22 cellular contexts compared by ENCODE assay signal in genomic region chr2:72494392-72494791, GRCh38.
DNase-seq lines count a peak whose midpoint lies in the region; ATAC-seq, FAIRE-seq and TF ChIP-seq lines count a peak whose summit lies in the region.
"Had no signal": no experiment of that assay in that cellular context is flagged by ENCODE, and none has a peak within 500 bp of the region (broad histone marks: within the 10 kb centered on the region; RNA-seq: fewer than 3 reads in every experiment).

No MANE protein-coding gene starts in this region.

- no peak overlapping the region for H4K5ac ChIP-seq in IMR-90 (ENCODE audit: low read depth, low read length)

- no peaks in the 10 kb centered on the region for H3K79me2 ChIP-seq in endothelial cell of umbilical vein (ENCODE audit: control insufficient read depth, insufficient read depth, low read length)
- H3K79me2 ChIP-seq in HepG2 (ENCODE audit: insufficient read depth, low read length): no peaks in the 10 kb centered on the region

- no peak overlapping the region for H3K4me3 ChIP-seq in IMR-90 (ENCODE audit: insufficient read depth, low read depth, low read length)
- H3K4me3 ChIP-seq in astrocyte of the spinal cord (ENCODE audit: low read depth, low read length): no peak overlapping the region
- no peak overlapping the region for H3K4me3 ChIP-seq in endothelial cell of umbilical vein (replicated peaks in 1 of 3; ENCODE audit: insufficient read depth in 1 of 3, low read depth in 1 of 3, low read length in 3 of 3)
- no peak overlapping the region for H3K4me3 ChIP-seq in HepG2 (replicated peaks in 1 of 3; ENCODE audit: insufficient read depth in 1 of 3, low read depth in 2 of 3, low read length in 3 of 3)

- H3K4me1 ChIP-seq in IMR-90 (ENCODE audit: control insufficient read depth, insufficient read depth, low read length) (no peaks in the 10 kb centered on the region), endothelial cell of umbilical vein (ENCODE audit: control insufficient read depth, extremely low read depth, insufficient read depth, low read length) (no peaks in the 10 kb centered on the region), HepG2 (ENCODE audit: insufficient read depth, low read length) (no peaks in the 10 kb centered on the region)
- H3K4me1 ChIP-seq: BE2C had no signal

- H3K9me3 ChIP-seq in IMR-90 (ENCODE audit: control insufficient read depth, insufficient read depth, low read length): no peaks in the 10 kb centered on the region
- no peaks in the 10 kb centered on the region for H3K9me3 ChIP-seq in endothelial cell of umbilical vein (replicated peaks; ENCODE audit: control insufficient read depth, insufficient read depth, low read length)
- H3K9me3 ChIP-seq in HepG2 (ENCODE audit: low read length): no peaks in the 10 kb centered on the region
- H3K9me3 ChIP-seq: BE2C had no signal

- H3K56ac ChIP-seq in IMR-90 (ENCODE audit: extremely low read depth, insufficient read depth, low read length): no peak overlapping the region

- BruUV-seq in IMR-90 (replicated peaks; lab: Mats Ljungman, UMichigan) (no TSS peak), endothelial cell of umbilical vein (replicated peaks; lab: Mats Ljungman, UMichigan) (no TSS peak), HepG2 (replicated peaks; lab: Mats Ljungman, UMichigan) (no TSS peak)

- H2BK15ac ChIP-seq in IMR-90 (ENCODE audit: low read depth, low read length): no peak overlapping the region

- H3K79me1 ChIP-seq in IMR-90 (ENCODE audit: low read depth in 1 of 2, low read length in 2 of 2): no peaks in the 10 kb centered on the region

- in situ Hi-C loops in IMR-90 (cut with MboI; ENCODE audit: low sequenced_read_pairs): no loop called here
- in situ Hi-C loops in astrocyte of the spinal cord (cut with HindIII; ENCODE audit: low sequenced_read_pairs): no loop called here
- in situ Hi-C loops in HepG2 (cut with HindIII; ENCODE audit: extremely low pct_ligation_motif_present, low pct_unique_long_range_greater_than_20kb): no loop called here

- WGBS in IMR-90 (ENCODE audit: extremely low coverage in 2 of 2, insufficient read length in 1 of 2), 2 experiments: no CpG with 5 or more reads among the region's 1 CpG
- 93% methylated on average over 1 of the region's 1 CpG for WGBS in HepG2 (ENCODE audit: low lambda C conversion rate)

- H3K14ac ChIP-seq in IMR-90 (replicated peaks; ENCODE audit: low read depth, low read length): no peak overlapping the region

- TF ChIP-seq RAD21 in IMR-90 (IDR thresholded peaks at IDR 0.05; ENCODE audit: low read length): no peak
- TF ChIP-seq RAD21 in HepG2 (CRISPR knock-in tag; IDR thresholded peaks at IDR 0.05): no peak

- H3K27me3 ChIP-seq in IMR-90 (ENCODE audit: control insufficient read depth, insufficient read depth, low read length) (no peaks in the 10 kb centered on the region), endothelial cell of umbilical vein (ENCODE audit: control insufficient read depth in 2 of 2, insufficient read depth in 2 of 2, low read length in 2 of 2) (no peaks in the 10 kb centered on the region), HepG2 (ENCODE audit: control insufficient read depth in 1 of 2, insufficient read depth in 2 of 2, low read length in 2 of 2) (no peaks in the 10 kb centered on the region; a peak in 1 of 5 replicates)
- H3K27me3 ChIP-seq: BE2C had no signal

- H4K20me1 ChIP-seq in IMR-90 (ENCODE audit: insufficient read depth, low read length) (no peaks in the 10 kb centered on the region), endothelial cell of umbilical vein (replicated peaks; ENCODE audit: control insufficient read depth, extremely low read depth, insufficient read depth, low read length) (no peaks in the 10 kb centered on the region), HepG2 (ENCODE audit: insufficient read depth, low read length) (no peaks in the 10 kb centered on the region)

- H2AK9ac ChIP-seq in IMR-90 (replicated peaks; ENCODE audit: low read depth, low read length, poor library complexity): no peak overlapping the region

- H3K27ac ChIP-seq in IMR-90 (ENCODE audit: insufficient read depth, low read length) (no peak overlapping the region), endothelial cell of umbilical vein (ENCODE audit: insufficient read depth, low read depth, low read length) (no peak overlapping the region), HepG2 (ENCODE audit: extremely low read length, insufficient read depth, low read length) (no peak overlapping the region)
- H3K27ac ChIP-seq: HL-60 had no signal

- H3K18ac ChIP-seq in IMR-90 (ENCODE audit: low read depth, low read length): no peak overlapping the region

- H2AFZ ChIP-seq in IMR-90 (replicated peaks; ENCODE audit: low read length, poor library complexity): no peak overlapping the region
- H2AFZ ChIP-seq in endothelial cell of umbilical vein (ENCODE audit: low read depth, low read length): no peak overlapping the region
- H2AFZ ChIP-seq in HepG2 (ENCODE audit: low read length): no peak overlapping the region

- no peak overlapping the region for H3K9ac ChIP-seq in IMR-90 (ENCODE audit: low read depth, low read length)
- no peak overlapping the region for H3K9ac ChIP-seq in endothelial cell of umbilical vein (replicated peaks; ENCODE audit: extremely low read depth, insufficient read depth, low read length)
- H3K9ac ChIP-seq in HepG2 (ENCODE audit: insufficient read depth, low read depth, low read length): no peak overlapping the region

- TF ChIP-seq CTCF in IMR-90 (conservative IDR thresholded peaks at IDR 0.05; ENCODE audit: low read depth, low read length) (no peak), astrocyte of the spinal cord (IDR thresholded peaks at IDR 0.05; ENCODE audit: low read depth, low read length) (no peak), endothelial cell of umbilical vein (IDR thresholded peaks at IDR 0.05; ENCODE audit: extremely low read depth in 1 of 2, insufficient read depth in 1 of 2, low read depth in 1 of 2, low read length in 2 of 2) (no peak), HepG2 (CRISPR knock-in tag; IDR thresholded peaks at IDR 0.05) (no peak)

- no peak overlapping the region for H2BK120ac ChIP-seq in IMR-90 (ENCODE audit: low read depth, low read length)

- dilution Hi-C loops in IMR-90 (cut with HindIII; ENCODE audit: low sequenced_read_pairs, unreplicated experiment) (no loop called here), endothelial cell of umbilical vein (cut with MboI; ENCODE audit: extremely low pct_ligation_motif_present, low sequenced_read_pairs) (no loop called here)

- H4K91ac ChIP-seq in IMR-90 (ENCODE audit: insufficient read depth, low read depth, low read length): no peak overlapping the region

- no peak for TF ChIP-seq POLR2A in IMR-90 (IDR thresholded peaks at IDR 0.05; ENCODE audit: low read depth, low read length)
- TF ChIP-seq POLR2A in endothelial cell of umbilical vein (IDR thresholded peaks at IDR 0.05; ENCODE audit: low read depth, low read length): no peak
- no peak for TF ChIP-seq POLR2A in HepG2 (IDR thresholded peaks at IDR 0.05; ENCODE audit: insufficient read depth in 1 of 2, low read depth in 2 of 2, low read length in 2 of 2)

- intact Hi-C loops in IMR-90 (cut with micrococcal nuclease) (no loop called here), endothelial cell of umbilical vein (cut with micrococcal nuclease) (no loop called here), HepG2 (cut with micrococcal nuclease; ENCODE audit: unreplicated experiment) (no loop called here)

- H3K23ac ChIP-seq in IMR-90 (ENCODE audit: low read depth, low read length): no peak overlapping the region

- H3K36me3 ChIP-seq in IMR-90 (ENCODE audit: control insufficient read depth, insufficient read depth, low read length) (no peaks in the 10 kb centered on the region; the same call in 1 of the 2 replicates), endothelial cell of umbilical vein (ENCODE audit: control insufficient read depth in 2 of 2, extremely low read depth in 1 of 2, insufficient read depth in 2 of 2, low read length in 2 of 2) (no peaks in the 10 kb centered on the region), HepG2 (replicated peaks in 1 of 2; ENCODE audit: control insufficient read depth in 1 of 2, insufficient read depth in 2 of 2, low read length in 2 of 2) (peaks cover 0 to 5% of the 10 kb centered on the region in 2 experiments; a peak in 4 of 5 replicates)
- H3K36me3 ChIP-seq: BE2C had no signal

- POLR2A ChIA-PET in IMR-90 (lab: Charles Lee; ENCODE audit: unreplicated experiment) (no interaction called here), endothelial cell of umbilical vein (lab: Charles Lee) (no interaction called here), HepG2 (lab: Yijun Ruan, JAX) (no interaction called here)

- TF ChIP-seq EP300 in HepG2 (IDR thresholded peaks at IDR 0.05; ENCODE audit: low read depth in 2 of 2, low read length in 2 of 2) (no peak), HepG2 (CRISPR knock-in tag; IDR thresholded peaks at IDR 0.05; ENCODE audit: borderline replicate concordance) (no peak)

- H4K8ac ChIP-seq in IMR-90 (ENCODE audit: low read depth in 2 of 2, low read length in 2 of 2): no peak overlapping the region

- CTCF ChIA-PET in IMR-90 (lab: Yijun Ruan, JAX) (no interaction called here), endothelial cell of umbilical vein (lab: Charles Lee) (interaction anchor here (1.3 kb wide), 1 partner anchor 10 kb away, joined by 3 read pairs; no protein-coding TSS in a partner anchor), HepG2 (lab: Yijun Ruan, JAX; ENCODE audit: low intra/inter-chr PET ratio, low total read pairs) (no interaction called here)

- H2BK20ac ChIP-seq in IMR-90 (ENCODE audit: low read depth, low read length): no peak overlapping the region

- DNase-seq in IMR-90 (peak; percentile 35), astrocyte of the spinal cord (ENCODE audit: low read depth, low spot score) (peak; percentile 7), endothelial cell of umbilical vein (ENCODE audit: low read depth, low spot score) (peak; percentile 60), iris pigment epithelial cell (ENCODE audit: low read depth) (peak; percentile 11), NCI-H748 (lab: John Stamatoyannopoulos, UW; ENCODE audit: unreplicated experiment) (no peak), SKM-1 (lab: John Stamatoyannopoulos, UW; ENCODE audit: unreplicated experiment) (no peak), HepG2 (ENCODE audit: low spot score) (no peak)
- DNase-seq: ACHN; BE2C; C1 segment of cervical spinal cord; CD4-positive, CD25-positive, alpha-beta regulatory T cell; CD8-positive, alpha-beta memory T cell; COR-L47; DMS 273 treated with DMSO at 0.1 percent for 48 hours; DMS53; DND-41; GDM1; GOT3; H7; HFFc6 had no signal

- FAIRE-seq in endothelial cell of umbilical vein (lab: Jason Lieb, UNC) (no peak), HepG2 (lab: Jason Lieb, UNC) (no peak)

- H3K4ac ChIP-seq in IMR-90 (ENCODE audit: low read depth, low read length): no peak overlapping the region

- H2BK5ac ChIP-seq in IMR-90 (ENCODE audit: low read depth, low read length, poor library complexity, severe bottlenecking): no peak overlapping the region

- peak; percentile 61 for ATAC-seq in IMR-90 (ENCODE audit: low read depth)
- no peak for ATAC-seq in HepG2
- ATAC-seq: HCT116 had no signal

- H3K9me1 ChIP-seq in IMR-90 (ENCODE audit: insufficient read depth, low read length) (no peaks in the 10 kb centered on the region), endothelial cell of umbilical vein (replicated peaks; ENCODE audit: control insufficient read depth, extremely low read depth, insufficient read depth, low read length) (no peaks in the 10 kb centered on the region)

- H3K4me2 ChIP-seq in IMR-90 (ENCODE audit: low read depth, low read length) (no peak overlapping the region), endothelial cell of umbilical vein (ENCODE audit: insufficient read depth, low read length) (no peak overlapping the region), HepG2 (ENCODE audit: low read depth, low read length) (no peak overlapping the region)

- H2AK5ac ChIP-seq in IMR-90 (ENCODE audit: low read depth, low read length): no peak overlapping the region

Comparison
In these comparisons a context has a peak if more than half of its experiments do, and no peak if none do; other contexts are left out.
1. DNase-seq: peak in IMR-90 (single experiment), astrocyte of the spinal cord (single experiment), endothelial cell of umbilical vein (single experiment) and iris pigment epithelial cell (single experiment); none in NCI-H748 (single experiment), SKM-1 (single experiment) and HepG2 (single experiment).